ENCODE assay signal across 8 cellular contexts in genomic region chr6:43263314-43264178, GRCh38. TPM values are rescaled to one million over a fixed set of nuclear protein-coding genes. Genes with fewer than 3 reads are reported as not detected.
A peak's percentile ranks its signal among the peaks of the same experiment; 100 is the strongest.
DNase-seq lines count a peak whose midpoint lies in the region; ATAC-seq, FAIRE-seq and TF ChIP-seq lines count a peak whose summit lies in the region.

No MANE protein-coding gene starts in this region.

- no peaks in the 10 kb centered on the region for H3K36me3 ChIP-seq in lung (ENCODE audit: control insufficient read depth in 2 of 2, insufficient read depth in 2 of 2, low read length in 2 of 2)

- ATAC-seq in lung (ENCODE audit: insufficient read depth, low FRiP score) (peak; percentile 76), GM19455 (IDR thresholded peaks at IDR 0.05; ENCODE audit: unreplicated experiment) (no peak)

- peak; percentile 69 for FAIRE-seq in G401.6 (lab: Jason Lieb, UNC)

- no peak overlapping the region for H3K27ac ChIP-seq in lung (ENCODE audit: low read depth in 1 of 2, low read length in 1 of 2)

- no peak for DNase-seq in HFF-Myc (ENCODE audit: extremely low read depth, low read depth)
- peak; percentile 9 for DNase-seq in NCI-H446 treated with DMSO at 0.1 percent for 48 hours (lab: John Stamatoyannopoulos, UW)
- peak; percentile 74 to 76 for DNase-seq in activated CD4-positive, alpha-beta T cell treated with anti-CD3 and anti-CD28 coated beads, Interleukin-2, amount 50 U/mL, for 4 hours
- peak; percentile 41 to 70 for DNase-seq in dermis microvascular lymphatic vessel endothelial cell (ENCODE audit: low read depth in 2 of 2)
- peak; percentile 77 for DNase-seq in lung (ENCODE audit: low spot score)
- DNase-seq in stimulated activated CD8-positive, alpha-beta memory T cell treated with anti-CD3 and anti-CD28 coated beads, Interleukin-15, amount 100 ng/mL, for 48 hours (ENCODE audit: low read depth in 2 of 2): peak; percentile 58 to 60

- H3K4me3 ChIP-seq in HFF-Myc (replicated peaks; ENCODE audit: low read depth, low read length) (no peak overlapping the region), lung (no peak overlapping the region)

- no peaks in the 10 kb centered on the region for H3K9me3 ChIP-seq in lung (ENCODE audit: control insufficient read depth in 2 of 2, insufficient read depth in 1 of 2, low read length in 1 of 2)

- TF ChIP-seq CTCF in HFF-Myc (IDR thresholded peaks at IDR 0.05; ENCODE audit: low read depth, low read length, missing control alignments) (peak; percentile 87), lung (IDR thresholded peaks at IDR 0.05; ENCODE audit: control extremely low read depth, extremely low read depth) (peak; percentile 63)

- no peaks in the 10 kb centered on the region for H3K27me3 ChIP-seq in lung (ENCODE audit: control insufficient read depth, insufficient read depth)

- no peaks in the 10 kb centered on the region for H3K4me1 ChIP-seq in lung (ENCODE audit: control insufficient read depth in 2 of 2, insufficient read depth in 2 of 2, low read length in 2 of 2)

- WGBS in lung, 2 donors: 54 to 63% methylated on average over 12 of the region's 12 CpGs

RNA-seq across cellular contexts. Expression of gene TTBK1, which starts 20.3 kb away (rescaled TPM):
- total RNA-seq in dermis microvascular lymphatic vessel endothelial cell (not detected in 2 replicates), lung (under 1 TPM; 0.18 to 0.31 TPM)
- under 1 TPM; 0.05 to 0.06 TPM for polyA plus RNA-seq in lung

RNA-seq across cellular contexts. Expression of gene DNPH1, which starts 34.3 kb away (rescaled TPM):
- 52.0 and 63.5 TPM in 2 replicates for total RNA-seq in dermis microvascular lymphatic vessel endothelial cell
- total RNA-seq in lung: 10 to 100 TPM; 32.0 to 67.4 TPM
- 100 to 1,000 TPM; 102 to 135 TPM for polyA plus RNA-seq in lung

RNA-seq across cellular contexts. Expression of gene SLC22A7, which starts 34.5 kb away (rescaled TPM):
- total RNA-seq in dermis microvascular lymphatic vessel endothelial cell (not detected in 2 replicates), lung (not detected)
- polyA plus RNA-seq in lung: not detected

RNA-seq across cellular contexts. Expression of gene CRIP3, which starts 45.1 kb away (rescaled TPM):
- total RNA-seq in dermis microvascular lymphatic vessel endothelial cell (not detected in 2 replicates), lung (1 to 10 TPM in 1 of 2 donors, under 1 TPM in 1; 0.83 to 1.3 TPM)
- under 1 TPM; 0.39 to 0.69 TPM for polyA plus RNA-seq in lung
